ENCODE assay signal across 8 cellular contexts in the genomic region with DNA sequence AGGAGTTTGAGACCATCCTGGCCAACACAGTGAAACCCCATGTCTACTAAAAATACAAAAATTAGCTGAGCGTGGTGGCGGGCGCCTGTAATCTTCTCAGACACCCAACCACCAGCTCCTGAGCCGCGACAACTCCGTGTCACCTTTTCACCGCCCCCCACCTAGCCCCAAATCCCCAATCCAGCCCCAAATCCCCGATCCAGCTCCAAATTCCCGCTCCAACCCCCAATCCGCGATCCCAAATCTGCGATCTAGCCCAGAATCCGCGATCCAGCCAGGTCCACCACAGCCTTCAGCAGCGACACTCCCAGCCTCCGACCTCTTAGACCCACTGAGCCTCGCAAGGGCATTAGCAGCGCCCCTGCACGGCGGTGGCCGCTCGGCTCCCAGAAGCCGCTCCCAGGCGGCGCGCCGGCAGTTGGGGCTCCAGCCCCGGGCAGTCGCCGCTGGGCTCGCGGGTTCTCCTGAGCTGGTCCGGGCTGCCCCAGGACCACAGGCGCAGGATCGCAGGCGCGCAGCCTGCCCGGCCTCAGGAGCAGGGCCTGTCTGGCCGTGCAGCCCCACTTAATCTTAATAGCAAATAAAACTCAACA.
DNase-seq lines count a peak whose midpoint lies in the region; ATAC-seq, FAIRE-seq and TF ChIP-seq lines count a peak whose summit lies in the region.
"Not testable (repeated sequence)": the region's sequence is repeated elsewhere in the genome, so short reads cannot be mapped to it uniquely, and the experiment has no call there.

No MANE protein-coding gene starts in this region.

- intact Hi-C loops in CD14-positive monocyte (cut with micrococcal nuclease); kidney (cut with DNase I); posterior vena cava (cut with DNase I); vagina (cut with DNase I): not testable (repeated sequence)

- not testable (repeated sequence) for H3K27ac Mint-ChIP-seq in CD14-positive monocyte; activated CD8-positive, alpha-beta T cell treated with anti-CD3 and anti-CD28 coated beads, Interleukin-2, amount 10 ng/mL, durations not matched to agents 7 days and 5 days; endodermal cell

- H3K9me3 Mint-ChIP-seq in CD14-positive monocyte (peaks cover 32 to 65% (median 61%) of the 10 kb centered on the region in 7 donors), endodermal cell (peaks cover 91% of the 10 kb centered on the region)
- peaks cover 60% of the 10 kb centered on the region for H3K9me3 Mint-ChIP-seq in activated CD8-positive, alpha-beta T cell treated with anti-CD3 and anti-CD28 coated beads, Interleukin-2, amount 10 ng/mL, durations not matched to agents 7 days and 5 days (ENCODE audit: insufficient read depth)

- TF ChIP-seq POLR2A in vagina (IDR thresholded peaks at IDR 0.05), result not testable (repeated sequence)

- H3K9me3 ChIP-seq in endodermal cell (ENCODE audit: control insufficient read depth, low read length) (peaks cover 87% of the 10 kb centered on the region), right atrium auricular region (peaks cover 0 to 25% of the 10 kb centered on the region in 2 donors), kidney (ENCODE audit: control insufficient read depth in 1 of 2, low read length in 2 of 2) (peaks cover 7 to 17% of the 10 kb centered on the region in 2 donors), lung (ENCODE audit: control insufficient read depth in 2 of 2, insufficient read depth in 1 of 2, low read length in 1 of 2) (peaks cover 0 to 31% of the 10 kb centered on the region in 2 donors), vagina (peaks cover 11% of the 10 kb centered on the region)

- CTCF ChIA-PET in activated CD8-positive, alpha-beta T cell treated with anti-CD3 and anti-CD28 coated beads, Interleukin-2, amount 10 ng/mL, durations not matched to agents 7 days and 5 days (lab: Charles Lee), result not testable (repeated sequence)

- H3K27ac ChIP-seq in endodermal cell (ENCODE audit: low read depth, low read length); right atrium auricular region; kidney (ENCODE audit: low read depth in 2 of 2, low read length in 2 of 2); lung (ENCODE audit: low read depth in 1 of 2, low read length in 1 of 2); vagina: not testable (repeated sequence)

- not testable (repeated sequence) for TF ChIP-seq CTCF in CD14-positive monocyte (IDR thresholded peaks at IDR 0.05); endodermal cell (conservative IDR thresholded peaks at IDR 0.05); right atrium auricular region (IDR thresholded peaks at IDR 0.05); kidney (IDR thresholded peaks at IDR 0.05; ENCODE audit: borderline replicate concordance, extremely low read depth, insufficient read depth); lung (IDR thresholded peaks at IDR 0.05; ENCODE audit: control extremely low read depth, extremely low read depth); vagina (IDR thresholded peaks at IDR 0.05)

- ATAC-seq in activated CD8-positive, alpha-beta T cell treated with anti-CD3 and anti-CD28 coated beads, Interleukin-2, amount 10 ng/mL, durations not matched to agents 7 days and 5 days; lung (ENCODE audit: insufficient read depth, low FRiP score): not testable (repeated sequence)

- FAIRE-seq in kidney (lab: Jason Lieb, UNC), result not testable (repeated sequence)

- 83 to 84% methylated on average over 8 to 27 of the region's 39 CpGs for WGBS in endodermal cell (ENCODE audit: insufficient coverage in 1 of 2, insufficient read length in 1 of 2), 2 experiments
- 75 to 78% methylated on average over 37 of the region's 39 CpGs for WGBS in lung, 2 donors

- peak; percentile 49 for DNase-seq in CD14-positive monocyte (ENCODE audit: low spot score)
- DNase-seq in activated CD8-positive, alpha-beta T cell treated with anti-CD3 and anti-CD28 coated beads, Interleukin-2, amount 10 ng/mL, durations not matched to agents 7 days and 5 days, result peak; percentile 15
- peak; percentile 7 for DNase-seq in endodermal cell
- peak; percentile 58 for DNase-seq in right atrium auricular region (ENCODE audit: low spot score)
- peak; percentile 74 for DNase-seq in kidney
- peak; percentile 29 for DNase-seq in lung (ENCODE audit: low spot score)
- peak; percentile 81 for DNase-seq in posterior vena cava (ENCODE audit: low spot score)
- DNase-seq in vagina (ENCODE audit: extremely low spot score in 2 of 2), result peak; percentile 87 to 99

- not testable (repeated sequence) for H3K36me3 ChIP-seq in endodermal cell (ENCODE audit: control insufficient read depth, insufficient read depth, low read length); right atrium auricular region; kidney (ENCODE audit: control insufficient read depth in 1 of 2, insufficient read depth in 2 of 2, low read length in 2 of 2); lung (ENCODE audit: control insufficient read depth in 2 of 2, insufficient read depth in 2 of 2, low read length in 2 of 2); vagina

- H3K27me3 ChIP-seq in endodermal cell (ENCODE audit: control insufficient read depth, insufficient read depth, low read length, poor library complexity, severe bottlenecking); right atrium auricular region; lung (ENCODE audit: control insufficient read depth, insufficient read depth); vagina: not testable (repeated sequence)

- not testable (repeated sequence) for H3K27me3 Mint-ChIP-seq in CD14-positive monocyte (ENCODE audit: low read depth in 3 of 3); activated CD8-positive, alpha-beta T cell treated with anti-CD3 and anti-CD28 coated beads, Interleukin-2, amount 10 ng/mL, durations not matched to agents 7 days and 5 days (ENCODE audit: low read depth); endodermal cell (ENCODE audit: insufficient read depth)

- not testable (repeated sequence) for H3K4me3 Mint-ChIP-seq in CD14-positive monocyte; activated CD8-positive, alpha-beta T cell treated with anti-CD3 and anti-CD28 coated beads, Interleukin-2, amount 10 ng/mL, durations not matched to agents 7 days and 5 days; endodermal cell

- not testable (repeated sequence) for H3K4me1 ChIP-seq in endodermal cell (ENCODE audit: control insufficient read depth, insufficient read depth, low read length); right atrium auricular region; kidney (ENCODE audit: control insufficient read depth in 1 of 2, insufficient read depth in 1 of 2, low read depth in 1 of 2, low read length in 2 of 2); lung (ENCODE audit: control insufficient read depth in 2 of 2, insufficient read depth in 2 of 2, low read length in 2 of 2); vagina

- not testable (repeated sequence) for H3K4me1 Mint-ChIP-seq in CD14-positive monocyte; activated CD8-positive, alpha-beta T cell treated with anti-CD3 and anti-CD28 coated beads, Interleukin-2, amount 10 ng/mL, durations not matched to agents 7 days and 5 days (ENCODE audit: low read depth); endodermal cell

- not testable (repeated sequence) for H3K4me3 ChIP-seq in endodermal cell (ENCODE audit: low read length); right atrium auricular region; kidney (ENCODE audit: low read length in 2 of 2); lung; vagina

- H3K36me3 Mint-ChIP-seq in CD14-positive monocyte; endodermal cell (ENCODE audit: low read depth): not testable (repeated sequence)
- H3K36me3 Mint-ChIP-seq in activated CD8-positive, alpha-beta T cell treated with anti-CD3 and anti-CD28 coated beads, Interleukin-2, amount 10 ng/mL, durations not matched to agents 7 days and 5 days (ENCODE audit: low read depth), result peaks cover 15% of the 10 kb centered on the region

- POLR2A ChIA-PET in activated CD8-positive, alpha-beta T cell treated with anti-CD3 and anti-CD28 coated beads, Interleukin-2, amount 10 ng/mL, durations not matched to agents 7 days and 5 days (lab: Charles Lee), result not testable (repeated sequence)

- H3K9ac ChIP-seq in endodermal cell (ENCODE audit: extremely low read depth, low read length, poor library complexity, severe bottlenecking); kidney (ENCODE audit: low read length in 2 of 2): not testable (repeated sequence)

Comparison
In these comparisons a context has a peak if more than half of its experiments do, and no peak if none do; other contexts are left out.
1. DNase-seq: peak in every context shown above with its lines; median percentile 93 in vagina; 81 in posterior vena cava; 74 in kidney; 58 in right atrium auricular region; 49 in CD14-positive monocyte; 29 in lung; 15 in activated CD8-positive, alpha-beta T cell treated with anti-CD3 and anti-CD28 coated beads, Interleukin-2, amount 10 ng/mL, durations not matched to agents 7 days and 5 days; 7 in endodermal cell.